ENCODE assay signal across 16 cellular contexts in the genomic region with DNA sequence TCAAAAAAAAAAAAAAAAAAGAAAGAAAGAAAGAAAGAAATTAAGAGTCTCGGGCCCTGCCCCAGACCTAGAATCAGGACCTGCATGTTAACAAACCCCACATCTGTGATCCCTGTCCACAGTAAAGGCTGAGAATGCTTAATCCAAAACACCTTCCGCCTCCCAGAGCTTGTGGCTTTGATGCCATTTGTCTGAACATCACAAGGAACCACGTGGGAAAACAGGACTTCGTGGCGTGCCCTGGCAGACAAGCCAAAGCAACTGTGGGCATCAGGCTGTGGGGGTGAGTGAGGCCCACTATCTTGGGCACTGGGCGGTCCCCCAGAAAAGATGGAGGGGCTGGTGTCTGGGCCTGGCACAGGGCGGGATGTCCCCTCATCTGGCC.
DNase-seq lines count a peak whose midpoint lies in the region; ATAC-seq and TF ChIP-seq lines count a peak whose summit lies in the region.
"Had no signal": no experiment of that assay in that cellular context is flagged by ENCODE, and none has a peak within 500 bp of the region (broad histone marks: within the 10 kb centered on the region; RNA-seq: fewer than 3 reads in every experiment).

No MANE protein-coding gene starts in this region.

- no peaks in the 10 kb centered on the region for H3K9me3 ChIP-seq in right atrium auricular region
- no peaks in the 10 kb centered on the region for H3K9me3 ChIP-seq in heart right ventricle
- no peaks in the 10 kb centered on the region for H3K9me3 ChIP-seq in PC-9 (ENCODE audit: insufficient read depth, low read depth)
- H3K9me3 ChIP-seq: A549, gastroesophageal sphincter had no signal

- ATAC-seq in heart right ventricle (no peak), HG02970 (IDR thresholded peaks at IDR 0.05; ENCODE audit: low FRiP score, unreplicated experiment) (no peak)
- ATAC-seq: A549 had no signal

- H3K4me1 ChIP-seq in right atrium auricular region (peaks cover 0 to 24% of the 10 kb centered on the region in 2 donors), heart right ventricle (peaks cover 0 to 28% (median 21%) of the 10 kb centered on the region in 9 donors), PC-9 (replicated peaks; ENCODE audit: insufficient read depth) (no peaks in the 10 kb centered on the region)
- H3K4me1 ChIP-seq: A549 had no signal

- 72 to 81% methylated on average over 7 of the region's 7 CpGs for WGBS in heart right ventricle, 2 donors

- no peak overlapping the region for H2AFZ ChIP-seq in PC-9

- H3K4me3 ChIP-seq in right atrium auricular region (no peak overlapping the region), heart right ventricle (no peak overlapping the region), PC-9 (no peak overlapping the region)
- H3K4me3 ChIP-seq: A549, gastroesophageal sphincter had no signal

- H4K20me1 ChIP-seq in PC-9 (ENCODE audit: insufficient read depth): no peaks in the 10 kb centered on the region

- BruUV-seq in PC-9 (replicated peaks; lab: Mats Ljungman, UMichigan): no TSS peak

- H3K36me3 ChIP-seq in right atrium auricular region: no peaks in the 10 kb centered on the region
- no peaks in the 10 kb centered on the region for H3K36me3 ChIP-seq in heart right ventricle
- no peaks in the 10 kb centered on the region for H3K36me3 ChIP-seq in PC-9 (ENCODE audit: low read depth)
- H3K36me3 ChIP-seq: gastroesophageal sphincter had no signal

- TF ChIP-seq CTCF in right atrium auricular region (IDR thresholded peaks at IDR 0.05) (no peak), heart right ventricle (IDR thresholded peaks at IDR 0.05) (no peak), PC-9 (conservative IDR thresholded peaks at IDR 0.05) (no peak)

- H3K27ac ChIP-seq in right atrium auricular region (peak overlapping the region; percentile 25 to 45), heart right ventricle (peak overlapping the region in 4 of 10 donors; percentile 16 to 59 (median 38)), PC-9 (no peak overlapping the region)
- H3K27ac ChIP-seq: A549, VCaP had no signal

- CTCF ChIA-PET in PC-9 (lab: Charles Lee): no interaction called here

- H3K79me2 ChIP-seq in PC-9 (ENCODE audit: low read depth): no peaks in the 10 kb centered on the region

- POLR2A ChIA-PET in PC-9 (lab: Charles Lee; ENCODE audit: unreplicated experiment): no interaction called here

- no peaks in the 10 kb centered on the region for H3F3A ChIP-seq in PC-9 (ENCODE audit: insufficient read depth, low read depth)

- DNase-seq in right atrium auricular region (ENCODE audit: low spot score) (no peak), heart right ventricle (no peak), fibroblast of gingiva (ENCODE audit: low read depth) (peak; percentile 34), retina (peak; percentile 47), ureter (ENCODE audit: low spot score) (no peak), Kasumi-1 (lab: John Stamatoyannopoulos, UW) (no peak), PC-9 (no peak)
- DNase-seq: COR-L47; NCI-H1105 treated with DMSO at 0.1 percent for 48 hours; NCI-H748 treated with DMSO at 0.1 percent for 48 hours; stimulated activated CD4-positive, alpha-beta T cell treated with anti-CD3 and anti-CD28 coated beads, Interleukin-4, amount 100 ng/mL, for 1 hour; stimulated activated CD8-positive, alpha-beta memory T cell treated with anti-CD3 and anti-CD28 coated beads, Interleukin-4, amount 100 ng/mL, for 48 hours had no signal

- H3K4me2 ChIP-seq in PC-9: no peak overlapping the region
- H3K4me2 ChIP-seq: A549 had no signal

- H3K9me2 ChIP-seq in PC-9 (ENCODE audit: insufficient read depth): no peaks in the 10 kb centered on the region

- H3K27me3 ChIP-seq in right atrium auricular region (no peaks in the 10 kb centered on the region), heart right ventricle (no peaks in the 10 kb centered on the region), PC-9 (ENCODE audit: insufficient read depth, low read depth) (no peaks in the 10 kb centered on the region)
- H3K27me3 ChIP-seq: gastroesophageal sphincter had no signal

- intact Hi-C loops in heart right ventricle (cut with DNase I): no loop called here
- intact Hi-C loops in PC-9 (cut with micrococcal nuclease; ENCODE audit: unreplicated experiment): no loop called here

Comparison
In these comparisons a context has a peak if more than half of its experiments do, and no peak if none do; other contexts are left out.
1. DNase-seq: peak in fibroblast of gingiva (single experiment) and retina (single experiment); none in right atrium auricular region (single experiment), heart right ventricle (0 of 2), ureter (single experiment), Kasumi-1 (0 of 2) and PC-9 (0 of 2).